9 cellular contexts compared by ENCODE assay signal in genomic region chr13:36282818-36283432, GRCh38. TPM values are rescaled to one million over a fixed set of nuclear protein-coding genes. Genes with fewer than 3 reads are reported as not detected.
DNase-seq lines count a peak whose midpoint lies in the region; ATAC-seq and TF ChIP-seq lines count a peak whose summit lies in the region.
"Had no signal": no experiment of that assay in that cellular context is flagged by ENCODE, and none has a peak within 500 bp of the region (broad histone marks: within the 10 kb centered on the region; RNA-seq: fewer than 3 reads in every experiment).

No MANE protein-coding gene starts in this region.

- no peaks in the 10 kb centered on the region for H3K36me3 ChIP-seq in left ventricle myocardium inferior

- TF ChIP-seq CTCF in HL-60 (IDR thresholded peaks at IDR 0.05; ENCODE audit: insufficient read depth, low read length) (peak; percentile 56), left ventricle myocardium inferior (IDR thresholded peaks at IDR 0.05; ENCODE audit: borderline replicate concordance) (peak; percentile 86)

- H3K4me1 ChIP-seq in left ventricle myocardium inferior = peaks cover 3% of the 10 kb centered on the region

- no peak overlapping the region for H3K27ac ChIP-seq in HL-60 (replicated peaks)
- H3K27ac ChIP-seq in left ventricle myocardium inferior (replicated peaks) = no peak overlapping the region

- intact Hi-C loops in left ventricle myocardium inferior (cut with micrococcal nuclease) = loop anchor here (10.0 kb wide), 2 partner anchors 112 to 452 kb away; no protein-coding TSS in a partner anchor

- H3K4me3 ChIP-seq in HL-60 (replicated peaks; ENCODE audit: insufficient read depth, low read length) = no peak overlapping the region
- no peak overlapping the region for H3K4me3 ChIP-seq in left ventricle myocardium inferior

- ATAC-seq in GM21576 (IDR thresholded peaks at IDR 0.05; ENCODE audit: unreplicated experiment) = no peak
- ATAC-seq in GM19467 (IDR thresholded peaks at IDR 0.05; ENCODE audit: unreplicated experiment) = no peak
- ATAC-seq in HG03159 (IDR thresholded peaks at IDR 0.05; ENCODE audit: unreplicated experiment) = no peak

- peaks cover 2% of the 10 kb centered on the region for H3K9me3 ChIP-seq in left ventricle myocardium inferior (replicated peaks)

- DNase-seq in DMS153 (lab: John Stamatoyannopoulos, UW) (peak; percentile 7), HL-60 (ENCODE audit: low read depth in 1 of 2, low spot score in 1 of 2) (no peak), SW480 (ENCODE audit: low spot score) (peak; percentile 53), left ventricle myocardium inferior (no peak), stromal cell of bone marrow (ENCODE audit: low read depth) (peak; percentile 26)
- DNase-seq: left cardiac atrium had no signal

- no peaks in the 10 kb centered on the region for H3K27me3 ChIP-seq in HL-60 (ENCODE audit: insufficient read depth, poor library complexity, severe bottlenecking)
- H3K27me3 ChIP-seq in left ventricle myocardium inferior (ENCODE audit: low read depth) = no peaks in the 10 kb centered on the region

RNA-seq across cellular contexts. Expression of gene CCDC169, which starts 14.7 kb away (rescaled TPM):
- total RNA-seq in left ventricle myocardium inferior = 0.69 TPM

Comparison
In these comparisons a context has a peak if more than half of its experiments do, and no peak if none do; other contexts are left out.
1. DNase-seq: peak in DMS153 (single experiment), SW480 (single experiment) and stromal cell of bone marrow (single experiment); none in HL-60 (0 of 2) and left ventricle myocardium inferior (single experiment).